22 cellular contexts compared by ENCODE assay signal in the genomic region with DNA sequence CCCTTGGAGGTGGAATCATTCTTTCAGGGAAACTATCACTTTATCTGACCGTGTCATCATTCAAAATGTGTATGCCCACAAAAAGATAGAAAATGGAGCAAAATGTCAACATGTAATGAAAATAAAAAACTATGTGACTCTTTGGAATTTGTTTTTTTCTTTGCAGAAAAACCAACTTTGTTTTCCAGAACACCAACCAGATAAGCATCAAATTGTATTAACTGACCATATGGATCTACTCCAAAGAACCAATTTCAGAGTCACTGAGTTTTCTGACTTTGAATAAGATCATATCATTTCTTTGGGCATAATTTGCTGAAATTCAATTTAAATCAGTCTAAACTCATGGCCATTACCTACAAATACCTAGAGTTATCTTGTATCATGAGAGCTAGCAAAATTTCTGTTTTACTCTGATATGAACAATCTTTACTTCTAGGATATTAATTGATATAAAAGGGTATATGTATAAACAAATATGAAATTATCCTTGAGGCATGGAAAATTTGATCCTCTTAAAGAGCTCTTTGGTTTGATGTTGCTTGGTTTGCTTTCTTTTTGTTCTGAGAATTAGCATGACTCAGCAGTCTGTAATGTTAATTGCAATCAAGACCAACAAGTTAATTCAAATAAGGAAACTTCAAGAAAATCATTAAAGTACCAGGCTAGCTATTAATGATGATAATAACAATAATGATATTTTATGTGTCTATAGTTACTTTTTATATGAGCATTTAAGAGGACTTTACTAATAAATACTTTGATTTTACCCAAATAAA.
DNase-seq lines count a peak whose midpoint lies in the region; ATAC-seq, FAIRE-seq and TF ChIP-seq lines count a peak whose summit lies in the region.
"Had no signal": no experiment of that assay in that cellular context is flagged by ENCODE, and none has a peak within 500 bp of the region (broad histone marks: within the 10 kb centered on the region; RNA-seq: fewer than 3 reads in every experiment).

No MANE protein-coding gene starts in this region.

- no peaks in the 10 kb centered on the region for H3K9me1 ChIP-seq in keratinocyte (ENCODE audit: control insufficient read depth, extremely low read depth, insufficient read depth, low read length)

- no peak for TF ChIP-seq CTCF in astrocyte (IDR thresholded peaks at IDR 0.05; ENCODE audit: insufficient read depth, low read depth, low read length)
- TF ChIP-seq CTCF in keratinocyte (optimal IDR thresholded peaks at IDR 0.05 in 1 of 3, IDR thresholded peaks at IDR 0.05 in 1 of 3, conservative IDR thresholded peaks at IDR 0.05 in 1 of 3; ENCODE audit: extremely low read depth in 1 of 3, insufficient read depth in 2 of 3, low read length in 3 of 3) = no peak

- H3K9me3 ChIP-seq in astrocyte (ENCODE audit: insufficient read depth, low read depth, low read length) (no peaks in the 10 kb centered on the region), keratinocyte (ENCODE audit: control insufficient read depth, low read depth, low read length) (no peaks in the 10 kb centered on the region)

- no peaks in the 10 kb centered on the region for H3K9me3 Mint-ChIP-seq in astrocyte (ENCODE audit: unreplicated experiment)
- H3K9me3 Mint-ChIP-seq in activated CD4-positive, alpha-beta memory T cell treated with anti-CD3 and anti-CD28 coated beads for 36 hours = no peaks in the 10 kb centered on the region
- H3K9me3 Mint-ChIP-seq: activated naive CD4-positive, alpha-beta T cell treated with anti-CD3 and anti-CD28 coated beads for 36 hours; activated T-cell treated with anti-CD3 and anti-CD28 coated beads, Interleukin-2, amount 50 U/mL, for 4 hours had no signal

- H3K27me3 Mint-ChIP-seq in astrocyte (ENCODE audit: low read depth, unreplicated experiment) = no peaks in the 10 kb centered on the region
- no peaks in the 10 kb centered on the region for H3K27me3 Mint-ChIP-seq in activated CD4-positive, alpha-beta memory T cell treated with anti-CD3 and anti-CD28 coated beads for 36 hours
- H3K27me3 Mint-ChIP-seq: memory B cell, T-helper 17 cell had no signal

- no peaks in the 10 kb centered on the region for H3K36me3 Mint-ChIP-seq in astrocyte (ENCODE audit: low read depth, unreplicated experiment)
- H3K36me3 Mint-ChIP-seq in activated CD4-positive, alpha-beta memory T cell treated with anti-CD3 and anti-CD28 coated beads for 36 hours = no peaks in the 10 kb centered on the region
- H3K36me3 Mint-ChIP-seq: memory B cell had no signal

- H3K4me1 ChIP-seq in ACC112 (ENCODE audit: control insufficient read depth, insufficient read depth, low read length, unreplicated experiment) = peaks cover 37% of the 10 kb centered on the region
- peaks cover 5% of the 10 kb centered on the region for H3K4me1 ChIP-seq in astrocyte (ENCODE audit: insufficient read depth, low read length)
- H3K4me1 ChIP-seq in keratinocyte (ENCODE audit: control insufficient read depth, extremely low read depth, insufficient read depth, low read length) = peaks cover 17% of the 10 kb centered on the region

- intact Hi-C loops in sciatic nerve (cut with DNase I) = no loop called here
- intact Hi-C loops in activated CD4-positive, alpha-beta memory T cell treated with anti-CD3 and anti-CD28 coated beads for 36 hours (cut with micrococcal nuclease) = no loop called here

- POLR2A ChIA-PET in activated CD4-positive, alpha-beta memory T cell treated with anti-CD3 and anti-CD28 coated beads for 36 hours (lab: Charles Lee) = no interaction called here

- no peak overlapping the region for H3K9ac ChIP-seq in astrocyte (ENCODE audit: low read length)
- no peak overlapping the region for H3K9ac ChIP-seq in keratinocyte (ENCODE audit: control insufficient read depth, extremely low read depth, insufficient read depth, low read length)
- H3K9ac ChIP-seq: KMS-11 had no signal

- H3K27ac Mint-ChIP-seq in astrocyte (ENCODE audit: unreplicated experiment) = no peak overlapping the region
- H3K27ac Mint-ChIP-seq in activated CD4-positive, alpha-beta memory T cell treated with anti-CD3 and anti-CD28 coated beads for 36 hours = no peak overlapping the region
- H3K27ac Mint-ChIP-seq: activated CD8-positive, alpha-beta T cell treated with anti-CD3 and anti-CD28 coated beads, Interleukin-2, amount 10 ng/mL, durations not matched to agents 7 days and 5 days; activated naive CD4-positive, alpha-beta T cell treated with anti-CD3 and anti-CD28 coated beads for 36 hours; memory B cell; T-helper 17 cell had no signal

- FAIRE-seq in astrocyte (lab: Jason Lieb, UNC) (peak; percentile 50), keratinocyte (lab: Jason Lieb, UNC) (peak; percentile 72)
- FAIRE-seq: frontal cortex had no signal

- CTCF ChIA-PET in activated CD4-positive, alpha-beta memory T cell treated with anti-CD3 and anti-CD28 coated beads for 36 hours (lab: Charles Lee) = no interaction called here

- DNase-seq in M059J (ENCODE audit: low read depth) = peak; percentile 64
- peak; percentile 14 for DNase-seq in astrocyte (ENCODE audit: low read depth)
- DNase-seq in keratinocyte (ENCODE audit: low read depth, low spot score) = no peak
- no peak for DNase-seq in dedifferentiated amniotic fluid mesenchymal stem cell (ENCODE audit: extremely low spot score)
- DNase-seq in sciatic nerve (ENCODE audit: low spot score) = no peak
- no peak for DNase-seq in activated CD4-positive, alpha-beta memory T cell treated with anti-CD3 and anti-CD28 coated beads for 36 hours
- DNase-seq in NCI-H2196 (lab: John Stamatoyannopoulos, UW; ENCODE audit: unreplicated experiment) = no peak
- DNase-seq: ACHN; activated CD4-positive, CD25-positive, alpha-beta regulatory T cell; activated CD8-positive, alpha-beta T cell treated with anti-CD3 and anti-CD28 coated beads, Interleukin-2, amount 10 ng/mL, durations not matched to agents 7 days and 5 days; activated naive CD4-positive, alpha-beta T cell treated with anti-CD3 and anti-CD28 coated beads for 36 hours; activated T-cell treated with anti-CD3 and anti-CD28 coated beads, Interleukin-2, amount 50 U/mL, for 4 hours; aorta; kidney glomerular epithelial cell; NCI-H1092 treated with DMSO at 0.1 percent for 48 hours; T-helper 17 cell had no signal

- dilution Hi-C loops in keratinocyte (cut with MboI; ENCODE audit: extremely low pct_ligation_motif_present, low sequenced_read_pairs) = no loop called here

- no peak for ATAC-seq in sciatic nerve
- ATAC-seq: activated CD8-positive, alpha-beta T cell treated with anti-CD3 and anti-CD28 coated beads, Interleukin-2, amount 10 ng/mL, durations not matched to agents 7 days and 5 days; activated T-cell treated with anti-CD3 and anti-CD28 coated beads, Interleukin-2, amount 50 U/mL, for 4 hours; T-helper 17 cell had no signal

- H3K27ac ChIP-seq in ACC112 (ENCODE audit: low read depth, low read length) = no peak overlapping the region
- H3K27ac ChIP-seq in astrocyte (ENCODE audit: low read depth, low read length) = no peak overlapping the region
- no peak overlapping the region for H3K27ac ChIP-seq in keratinocyte (ENCODE audit: control insufficient read depth, insufficient read depth, low read length)
- H3K27ac ChIP-seq: C4-2B, KMS-11 had no signal

- H3K27me3 ChIP-seq in ACC112 (ENCODE audit: insufficient read depth, low read length) = no peaks in the 10 kb centered on the region
- no peaks in the 10 kb centered on the region for H3K27me3 ChIP-seq in astrocyte (ENCODE audit: insufficient read depth, low read length)
- H3K27me3 ChIP-seq in keratinocyte (ENCODE audit: control insufficient read depth, extremely low read depth, insufficient read depth, low read length) = no peaks in the 10 kb centered on the region

- no peaks in the 10 kb centered on the region for H3K36me3 ChIP-seq in ACC112 (ENCODE audit: insufficient read depth, low read length)
- no peaks in the 10 kb centered on the region for H3K36me3 ChIP-seq in astrocyte (ENCODE audit: insufficient read depth, low read length)
- no peaks in the 10 kb centered on the region for H3K36me3 ChIP-seq in keratinocyte (ENCODE audit: control insufficient read depth in 2 of 2, extremely low read depth in 1 of 2, insufficient read depth in 2 of 2, low read length in 2 of 2)

- peaks cover 11% of the 10 kb centered on the region for H3K4me1 Mint-ChIP-seq in astrocyte (ENCODE audit: low read depth, unreplicated experiment)
- H3K4me1 Mint-ChIP-seq in activated CD4-positive, alpha-beta memory T cell treated with anti-CD3 and anti-CD28 coated beads for 36 hours (ENCODE audit: low read depth) = peaks cover 4% of the 10 kb centered on the region
- H3K4me1 Mint-ChIP-seq: T-helper 17 cell had no signal

- H3K4me3 ChIP-seq in ACC112 (ENCODE audit: low read depth, low read length) (0 out of 2 replicates have a peak overlapping the region, but pooled peaks have one; percentile 1), astrocyte (ENCODE audit: insufficient read depth, low read depth, low read length) (no peak overlapping the region), keratinocyte (ENCODE audit: control insufficient read depth in 2 of 3, extremely low read depth in 1 of 3, insufficient read depth in 2 of 3, low read depth in 1 of 3, low read length in 3 of 3) (no peak overlapping the region)

- no peak overlapping the region for H3K4me3 Mint-ChIP-seq in astrocyte (ENCODE audit: unreplicated experiment)
- no peak overlapping the region for H3K4me3 Mint-ChIP-seq in activated CD4-positive, alpha-beta memory T cell treated with anti-CD3 and anti-CD28 coated beads for 36 hours
- H3K4me3 Mint-ChIP-seq: activated CD8-positive, alpha-beta T cell treated with anti-CD3 and anti-CD28 coated beads, Interleukin-2, amount 10 ng/mL, durations not matched to agents 7 days and 5 days; activated naive CD4-positive, alpha-beta T cell treated with anti-CD3 and anti-CD28 coated beads for 36 hours; activated T-cell treated with anti-CD3 and anti-CD28 coated beads, Interleukin-2, amount 50 U/mL, for 4 hours; memory B cell; neural crest cell; T-helper 17 cell had no signal

- H3K79me2 ChIP-seq in ACC112 (ENCODE audit: control insufficient read depth, insufficient read depth, low read length, unreplicated experiment) = no peaks in the 10 kb centered on the region
- no peaks in the 10 kb centered on the region for H3K79me2 ChIP-seq in astrocyte (ENCODE audit: insufficient read depth, low read length)
- no peaks in the 10 kb centered on the region for H3K79me2 ChIP-seq in keratinocyte (ENCODE audit: control insufficient read depth, insufficient read depth, low read length)

- H4K20me1 ChIP-seq in astrocyte (ENCODE audit: insufficient read depth, low read length) (no peaks in the 10 kb centered on the region), keratinocyte (ENCODE audit: control insufficient read depth, extremely low read depth, insufficient read depth, low read length) (no peaks in the 10 kb centered on the region)

- no peak overlapping the region for H3K4me2 ChIP-seq in astrocyte (ENCODE audit: low read length)
- H3K4me2 ChIP-seq in keratinocyte (ENCODE audit: control insufficient read depth, extremely low read depth, insufficient read depth, low read depth, low read length) = peak overlapping the region; percentile 9
- H3K4me2 ChIP-seq: KMS-11 had no signal

- H2AFZ ChIP-seq in ACC112 (ENCODE audit: low read length, unreplicated experiment) = peak overlapping the region; percentile 19
- H2AFZ ChIP-seq in astrocyte (ENCODE audit: low read depth, low read length) = no peak overlapping the region
- H2AFZ ChIP-seq in keratinocyte (ENCODE audit: control insufficient read depth, low read length) = no peak overlapping the region

Comparison
In these comparisons a context has a peak if more than half of its experiments do, and no peak if none do; other contexts are left out.
1. DNase-seq: peak in M059J (single experiment) and astrocyte (single experiment); none in keratinocyte (single experiment), dedifferentiated amniotic fluid mesenchymal stem cell (single experiment), sciatic nerve (single experiment), activated CD4-positive, alpha-beta memory T cell treated with anti-CD3 and anti-CD28 coated beads for 36 hours (single experiment) and NCI-H2196 (single experiment).